In the genomic region with DNA sequence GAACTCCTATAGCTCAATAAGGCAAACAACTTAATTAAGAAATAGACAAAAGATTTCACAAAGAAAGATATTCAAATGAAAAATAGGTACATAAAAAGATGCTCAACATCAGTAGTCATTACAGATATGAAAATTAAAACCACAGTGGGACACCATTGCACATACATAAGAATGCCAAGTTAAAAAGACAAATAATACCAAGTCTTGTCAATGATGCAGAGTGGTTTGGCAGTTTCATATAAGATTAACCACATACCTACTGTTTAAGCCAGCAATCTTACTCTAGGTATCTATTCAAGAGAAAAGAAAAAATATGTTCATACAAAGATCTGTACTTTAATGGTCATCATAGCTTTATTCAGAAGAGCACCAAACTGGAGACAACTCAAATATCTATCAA, we compare ENCODE assay signal across 29 cellular contexts.
"Had no signal": no experiment of that assay in that cellular context is flagged by ENCODE, and none has a peak within 500 bp of the region (broad histone marks: within the 10 kb centered on the region; RNA-seq: fewer than 3 reads in every experiment).

No MANE protein-coding gene starts in this region.

- H3K27ac Mint-ChIP-seq: naive thymus-derived CD4-positive, alpha-beta T cell; natural killer cell; nephron; neural progenitor cell; progenitor cell of endocrine pancreas; stimulated activated memory B cell treated with anti-CD40 and anti-IgM and Interleukin-4, amounts not matched to agents 10 μg/mL and 1 μg/mL and 100 μg/mL, for 72 hours; stimulated activated naive CD8-positive, alpha-beta T cell treated with anti-CD3 and anti-CD28 coated beads, Interleukin-15, Interleukin-2, amounts not matched to agents 100 ng/mL and 50 ng/mL, for 24 hours; type B pancreatic cell had no signal

- H3K27ac ChIP-seq: neural progenitor cell, ovary, parathyroid adenoma, psoas muscle, right lobe of liver, sigmoid colon, suprapubic skin, testis, tibial artery, transverse colon, upper lobe of right lung, uterus had no signal

- H3K36me3 ChIP-seq: neural progenitor cell, ovary, right lobe of liver, sigmoid colon, suprapubic skin, tibial artery, transverse colon, upper lobe of right lung, uterus had no signal

- DNase-seq: naive thymus-derived CD4-positive, alpha-beta T cell; natural killer cell; occipital lobe; ovary; posterior cingulate gyrus; psoas muscle; right cardiac atrium; right lobe of liver; sigmoid colon; small intestine; stimulated activated CD4-positive, alpha-beta T cell treated with anti-CD3 and anti-CD28 coated beads, Interleukin-15, amount 100 ng/mL, for 24 hours; stimulated activated CD4-positive, alpha-beta T cell treated with anti-CD3 and anti-CD28 coated beads, Interleukin-2, amount 100 ng/mL, for 24 hours; stimulated activated CD4-positive, alpha-beta T cell treated with anti-CD3 and anti-CD28 coated beads, Interleukin-2, amount 100 ng/mL, for 48 hours; stimulated activated CD4-positive, alpha-beta T cell treated with anti-CD3 and anti-CD28 coated beads, Interleukin-4, amount 100 ng/mL, for 24 hours; stimulated activated naive CD4-positive, alpha-beta T cell; substantia nigra; testis; tibial artery; transverse colon; upper lobe of right lung; uterus had no signal

- H3K4me3 Mint-ChIP-seq: naive thymus-derived CD4-positive, alpha-beta T cell; natural killer cell; nephron; neural progenitor cell; stimulated activated memory B cell treated with anti-CD40 and anti-IgM and Interleukin-4, amounts not matched to agents 10 μg/mL and 1 μg/mL and 100 μg/mL, for 72 hours; stimulated activated naive CD8-positive, alpha-beta T cell treated with anti-CD3 and anti-CD28 coated beads, Interleukin-15, Interleukin-2, amounts not matched to agents 100 ng/mL and 50 ng/mL, for 24 hours; type B pancreatic cell had no signal

- H3K4me1 ChIP-seq: neural progenitor cell, parathyroid adenoma, psoas muscle, suprapubic skin, testis, upper lobe of right lung had no signal

- H3K27me3 Mint-ChIP-seq: progenitor cell of endocrine pancreas; stimulated activated memory B cell treated with anti-CD40 and anti-IgM and Interleukin-4, amounts not matched to agents 10 μg/mL and 1 μg/mL and 100 μg/mL, for 72 hours; type B pancreatic cell had no signal

- ATAC-seq: naive thymus-derived CD4-positive, alpha-beta T cell; natural killer cell; psoas muscle; right cardiac atrium; right lobe of liver; stimulated activated memory B cell treated with anti-CD40 and anti-IgM and Interleukin-4, amounts not matched to agents 10 μg/mL and 1 μg/mL and 100 μg/mL, for 72 hours; upper lobe of right lung had no signal

- H3K9me3 ChIP-seq: ovary, psoas muscle, right lobe of liver, sigmoid colon, suprapubic skin, testis, tibial artery, transverse colon, upper lobe of right lung, uterus had no signal

- H3K4me1 Mint-ChIP-seq: naive thymus-derived CD4-positive, alpha-beta T cell; stimulated activated memory B cell treated with anti-CD40 and anti-IgM and Interleukin-4, amounts not matched to agents 10 μg/mL and 1 μg/mL and 100 μg/mL, for 72 hours had no signal

- H3K9me3 Mint-ChIP-seq: neural progenitor cell had no signal

- H3K4me3 ChIP-seq: neural progenitor cell, ovary, psoas muscle, right lobe of liver, sigmoid colon, suprapubic skin, testis, tibial artery, transverse colon, upper lobe of right lung, uterus had no signal

- H3K36me3 Mint-ChIP-seq: natural killer cell, neural progenitor cell, type B pancreatic cell had no signal
